ENCODE assay signal across 16 cellular contexts in genomic region chr12:100927825-100928224, GRCh38.
DNase-seq lines count a peak whose midpoint lies in the region; ATAC-seq, FAIRE-seq and TF ChIP-seq lines count a peak whose summit lies in the region.
"Had no signal": no experiment of that assay in that cellular context is flagged by ENCODE, and none has a peak within 500 bp of the region (broad histone marks: within the 10 kb centered on the region; RNA-seq: fewer than 3 reads in every experiment).

No MANE protein-coding gene starts in this region.

- H3K9me3 Mint-ChIP-seq in naive thymus-derived CD8-positive, alpha-beta T cell, result peaks cover 0 to 13% (median 3%) of the 10 kb centered on the region in 9 donors

- no peak for TF ChIP-seq CTCF in choroid plexus epithelial cell (conservative IDR thresholded peaks at IDR 0.05; ENCODE audit: low read depth, low read length)

- ATAC-seq in naive thymus-derived CD8-positive, alpha-beta T cell, result no peak
- ATAC-seq in GM18858 (IDR thresholded peaks at IDR 0.05; ENCODE audit: unreplicated experiment), result no peak
- ATAC-seq: effector memory CD8-positive, alpha-beta T cell had no signal

- no peaks in the 10 kb centered on the region for H3K27me3 ChIP-seq in MG63
- H3K27me3 ChIP-seq: BLaER1 treated with 17β-estradiol and CSF1 and Interleukin-3, amounts not matched to agents 10 nM and 100 nM; ovary had no signal

- no peaks in the 10 kb centered on the region for H3K4me1 Mint-ChIP-seq in naive thymus-derived CD8-positive, alpha-beta T cell

- no peak for FAIRE-seq in frontal cortex (lab: Jason Lieb, UNC)

- H3K27me3 Mint-ChIP-seq in naive thymus-derived CD8-positive, alpha-beta T cell, result peaks cover 0 to 4% (median 0%) of the 10 kb centered on the region in 5 donors
- H3K27me3 Mint-ChIP-seq: effector memory CD8-positive, alpha-beta T cell had no signal

- H3K9me3 ChIP-seq in MG63, result no peaks in the 10 kb centered on the region
- H3K9me3 ChIP-seq: BLaER1 treated with 17β-estradiol and CSF1 and Interleukin-3, amounts not matched to agents 10 nM and 100 nM; ovary had no signal

- H3K4me3 ChIP-seq in MG63 (no peak overlapping the region), choroid plexus epithelial cell (ENCODE audit: low read depth, low read length) (no peak overlapping the region)
- H3K4me3 ChIP-seq: BLaER1 treated with 17β-estradiol and CSF1 and Interleukin-3, amounts not matched to agents 10 nM and 100 nM; ovary had no signal

- peak overlapping the region in 1 of 10 donors; percentile 78 for H3K27ac Mint-ChIP-seq in naive thymus-derived CD8-positive, alpha-beta T cell
- H3K27ac Mint-ChIP-seq: effector memory CD8-positive, alpha-beta T cell had no signal

- no peaks in the 10 kb centered on the region for H3K36me3 ChIP-seq in MG63
- H3K36me3 ChIP-seq: BLaER1 treated with 17β-estradiol and CSF1 and Interleukin-3, amounts not matched to agents 10 nM and 100 nM; ovary had no signal

- DNase-seq in Daoy (ENCODE audit: low read depth) (peak; percentile 79), MG63 (peak; percentile 33), choroid plexus epithelial cell (ENCODE audit: low read depth) (peak; percentile 5), myocyte (ENCODE audit: low read depth) (peak; percentile 44), hypothalamus (lab: John Stamatoyannopoulos, UW) (no peak), frontal cortex (ENCODE audit: low spot score in 2 of 2) (no peak)
- DNase-seq in naive thymus-derived CD8-positive, alpha-beta T cell, result no peak
- DNase-seq: activated CD8-positive, alpha-beta memory T cell treated with anti-CD3 and anti-CD28 coated beads for 24 hours; effector memory CD8-positive, alpha-beta T cell; head of caudate nucleus; KG1; NCI-H1436; ovary; stimulated activated CD4-positive, alpha-beta T cell treated with anti-CD3 and anti-CD28 coated beads, Interleukin-12 subunit alpha, Interleukin-12 subunit beta, amount 100 ng/mL, for 4 hours had no signal

- POLR2A ChIA-PET in naive thymus-derived CD8-positive, alpha-beta T cell (lab: Charles Lee), result no interaction called here

- H3K4me3 Mint-ChIP-seq in naive thymus-derived CD8-positive, alpha-beta T cell, result no peak overlapping the region
- H3K4me3 Mint-ChIP-seq: effector memory CD8-positive, alpha-beta T cell had no signal

- H3K36me3 Mint-ChIP-seq in naive thymus-derived CD8-positive, alpha-beta T cell, result no peaks in the 10 kb centered on the region

Comparison
In these comparisons a context has a peak if more than half of its experiments do, and no peak if none do; other contexts are left out.
1. DNase-seq: peak in Daoy (single experiment), MG63 (single experiment), choroid plexus epithelial cell (single experiment) and myocyte (single experiment); none in hypothalamus (0 of 51), frontal cortex (0 of 2) and naive thymus-derived CD8-positive, alpha-beta T cell (0 of 10).